In the genomic region with DNA sequence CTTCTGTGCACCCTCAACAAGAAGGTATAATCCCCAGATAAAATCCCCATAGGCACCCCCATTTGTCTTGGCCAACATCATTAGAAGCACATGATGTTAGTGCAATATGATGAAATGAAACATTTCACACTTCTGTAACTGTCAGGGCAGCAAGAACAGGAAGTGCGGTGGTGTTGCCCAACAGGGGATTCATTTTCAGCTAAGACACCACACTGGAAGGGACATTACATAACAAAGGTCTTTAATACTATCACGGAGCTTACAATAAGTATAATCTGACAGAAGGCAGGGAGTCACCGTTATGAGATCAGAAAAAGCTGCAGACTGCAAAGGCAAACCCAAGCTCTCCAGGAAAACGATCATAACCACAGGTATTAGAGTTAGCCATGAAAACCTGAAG, we compare ENCODE assay signal across 10 cellular contexts. TPM values are rescaled to one million over a fixed set of nuclear protein-coding genes. Genes with fewer than 3 reads are reported as not detected.
DNase-seq lines count a peak whose midpoint lies in the region; ATAC-seq lines count a peak whose summit lies in the region.
"Had no signal": no experiment of that assay in that cellular context is flagged by ENCODE, and none has a peak within 500 bp of the region (broad histone marks: within the 10 kb centered on the region; RNA-seq: fewer than 3 reads in every experiment).

No MANE protein-coding gene starts in this region.

- peaks cover 0 to 2% (median 0%) of the 10 kb centered on the region in 6 donors for H3K9me3 Mint-ChIP-seq in immature natural killer cell
- H3K9me3 Mint-ChIP-seq: GM23338 had no signal

- peak overlapping the region; percentile 52 to 82 (median 73) for H3K4me3 Mint-ChIP-seq in immature natural killer cell
- H3K4me3 Mint-ChIP-seq: GM23338 had no signal

- H3K36me3 ChIP-seq in BLaER1 treated with 17β-estradiol and CSF1 and Interleukin-3, amounts not matched to agents 10 nM and 100 nM, result peaks cover 8 to 24% (median 14%) of the 10 kb centered on the region in 11 experiments; a peak in 13 of 22 replicates

- H3K27ac Mint-ChIP-seq in immature natural killer cell, result peak overlapping the region; percentile 85 to 96 (median 90)
- H3K27ac Mint-ChIP-seq: GM23338 had no signal

- no peaks in the 10 kb centered on the region for H3K27me3 ChIP-seq in BLaER1 treated with 17β-estradiol and CSF1 and Interleukin-3, amounts not matched to agents 10 nM and 100 nM

- peaks cover 0 to 25% (median 0%) of the 10 kb centered on the region in 11 experiments; a peak in 5 of 22 replicates for H3K9me3 ChIP-seq in BLaER1 treated with 17β-estradiol and CSF1 and Interleukin-3, amounts not matched to agents 10 nM and 100 nM (replicated peaks in 1 of 11)

- no peak for ATAC-seq in HG03039 (IDR thresholded peaks at IDR 0.05; ENCODE audit: unreplicated experiment)

- peaks cover 10 to 37% (median 26%) of the 10 kb centered on the region in 10 experiments; a peak in 18 of 20 replicates for H3K4me1 ChIP-seq in BLaER1 treated with 17β-estradiol and CSF1 and Interleukin-3, amounts not matched to agents 10 nM and 100 nM
- H3K4me1 ChIP-seq: parathyroid adenoma had no signal

- peak overlapping the region in 9 of 11 experiments; percentile 16 to 76 (median 52); a peak in 15 of 22 replicates for H3K4me2 ChIP-seq in BLaER1 treated with 17β-estradiol and CSF1 and Interleukin-3, amounts not matched to agents 10 nM and 100 nM
- H3K4me2 ChIP-seq: GM23338 had no signal

- H3K27me3 Mint-ChIP-seq in immature natural killer cell (ENCODE audit: low read depth in 3 of 3), result peaks cover 2 to 4% (median 3%) of the 10 kb centered on the region in 3 donors

- peak; percentile 96 for DNase-seq in SKM-1 (lab: John Stamatoyannopoulos, UW; ENCODE audit: unreplicated experiment)
- DNase-seq in immature natural killer cell, result peak; percentile 68 to 76 (median 74)
- DNase-seq in cerebellar cortex (ENCODE audit: low spot score), result no peak
- DNase-seq in NCI-H69 (lab: John Stamatoyannopoulos, UW), result no peak
- DNase-seq: NCI-H187 treated with DMSO at 0.1 percent for 48 hours had no signal

- peak overlapping the region in 10 of 11 experiments; percentile 29 to 80 (median 58); a peak in 17 of 22 replicates for H3K27ac ChIP-seq in BLaER1 treated with 17β-estradiol and CSF1 and Interleukin-3, amounts not matched to agents 10 nM and 100 nM
- H3K27ac ChIP-seq: parathyroid adenoma, SK-N-MC had no signal

- peaks cover 5 to 6% (median 5%) of the 10 kb centered on the region in 3 donors for H3K36me3 Mint-ChIP-seq in immature natural killer cell

- peaks cover 86 to 96% of the 10 kb centered on the region in 2 donors for H3K4me1 Mint-ChIP-seq in immature natural killer cell

- no peak overlapping the region for H3K4me3 ChIP-seq in BLaER1 treated with 17β-estradiol and CSF1 and Interleukin-3, amounts not matched to agents 10 nM and 100 nM
- H3K4me3 ChIP-seq: GM23338, SK-N-MC had no signal

- H3K9ac ChIP-seq in BLaER1 treated with 17β-estradiol and CSF1 and Interleukin-3, amounts not matched to agents 10 nM and 100 nM, result peak overlapping the region in 4 of 11 experiments; percentile 15 to 48 (median 32); a peak in 6 of 22 replicates
- H3K9ac ChIP-seq: parathyroid adenoma had no signal

- no peaks in the 10 kb centered on the region; a peak in 1 of 22 replicates for H4K20me1 ChIP-seq in BLaER1 treated with 17β-estradiol and CSF1 and Interleukin-3, amounts not matched to agents 10 nM and 100 nM

RNA-seq across cellular contexts. Expression of gene OR52W1, which starts 2.0 kb away (rescaled TPM):
- not detected for polyA plus RNA-seq in immature natural killer cell
- polyA plus RNA-seq: GM23338 had no signal

RNA-seq across cellular contexts. Expression of gene C11orf42, which starts 4.4 kb away (rescaled TPM):
- not detected for polyA plus RNA-seq in immature natural killer cell
- polyA plus RNA-seq: GM23338 had no signal

RNA-seq across cellular contexts. Expression of gene OR52B2, which starts 30.8 kb away (rescaled TPM):
- polyA plus RNA-seq in immature natural killer cell, result not detected
- polyA plus RNA-seq: GM23338 had no signal

RNA-seq across cellular contexts. Expression of gene FHIP1B, which starts 33.5 kb away (rescaled TPM):
- 10 to 100 TPM; 11.9 to 20.5 (median 15.1) TPM for polyA plus RNA-seq in immature natural killer cell

RNA-seq across cellular contexts. Expression of gene CNGA4, which starts 37.9 kb away (rescaled TPM):
- not detected for polyA plus RNA-seq in immature natural killer cell

Comparison
In these comparisons a context has a peak if more than half of its experiments do, and no peak if none do; other contexts are left out.
1. DNase-seq: peak in SKM-1 (single experiment) and immature natural killer cell (3 of 3); none in cerebellar cortex (single experiment) and NCI-H69 (single experiment).